1 cellular context compared by ENCODE assay signal in the genomic region with DNA sequence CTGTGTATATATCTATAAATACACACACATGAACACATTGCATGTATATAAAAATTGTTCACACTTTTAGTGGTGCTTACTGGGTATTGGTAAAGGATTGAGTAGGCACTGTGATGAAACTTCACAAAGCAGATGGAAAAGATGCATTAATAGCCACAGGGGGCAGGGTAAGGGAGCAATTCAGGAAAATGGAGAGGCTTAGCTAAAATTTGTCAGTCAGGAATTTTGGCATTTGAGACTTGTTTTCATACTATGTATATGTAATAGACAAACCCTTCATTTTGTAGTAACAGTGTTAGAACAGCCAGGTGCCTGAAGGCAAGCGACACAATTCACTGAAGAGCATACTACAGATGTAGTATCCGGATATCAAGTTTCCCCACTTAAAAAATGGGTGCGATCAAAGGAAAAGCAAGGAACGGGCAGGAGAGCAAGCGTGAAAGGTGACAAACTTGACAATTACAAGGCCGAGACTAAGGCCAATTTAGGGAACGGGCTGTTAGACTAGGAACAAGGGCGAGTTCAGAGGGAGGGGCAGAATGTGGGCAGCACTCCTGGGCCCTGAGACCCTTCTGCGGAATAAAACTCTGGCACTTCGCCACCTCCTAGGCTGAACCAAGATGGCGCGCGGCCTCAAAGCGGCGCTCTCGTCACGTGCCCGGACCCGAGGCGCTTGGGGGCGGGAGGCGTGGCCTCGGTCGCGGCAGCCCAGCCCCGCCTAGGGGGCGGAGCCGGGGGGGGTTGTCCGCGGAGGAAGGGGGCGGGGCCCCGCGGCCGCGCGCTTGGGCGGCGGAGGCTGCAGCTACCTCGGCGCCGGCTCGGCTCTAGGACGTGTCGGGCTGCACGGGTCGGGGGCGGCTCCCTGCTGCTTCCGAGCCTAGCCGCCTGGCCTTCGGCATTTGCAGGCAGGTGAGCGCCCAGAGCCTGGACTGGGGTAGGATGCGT.
TF ChIP-seq lines count a peak whose summit lies in the region.

A gene (plus strand): TSS at position 771 of the 945 bp plus-strand sequence. CDS start 12,518 bp downstream, outside the sequence.

TF ChIP-seq in K562, 482 proteins besides CTCF, POLR2A, EP300 and RAD21 (continued from another document and continues in another):
- TF ChIP-seq, protein P1, sequence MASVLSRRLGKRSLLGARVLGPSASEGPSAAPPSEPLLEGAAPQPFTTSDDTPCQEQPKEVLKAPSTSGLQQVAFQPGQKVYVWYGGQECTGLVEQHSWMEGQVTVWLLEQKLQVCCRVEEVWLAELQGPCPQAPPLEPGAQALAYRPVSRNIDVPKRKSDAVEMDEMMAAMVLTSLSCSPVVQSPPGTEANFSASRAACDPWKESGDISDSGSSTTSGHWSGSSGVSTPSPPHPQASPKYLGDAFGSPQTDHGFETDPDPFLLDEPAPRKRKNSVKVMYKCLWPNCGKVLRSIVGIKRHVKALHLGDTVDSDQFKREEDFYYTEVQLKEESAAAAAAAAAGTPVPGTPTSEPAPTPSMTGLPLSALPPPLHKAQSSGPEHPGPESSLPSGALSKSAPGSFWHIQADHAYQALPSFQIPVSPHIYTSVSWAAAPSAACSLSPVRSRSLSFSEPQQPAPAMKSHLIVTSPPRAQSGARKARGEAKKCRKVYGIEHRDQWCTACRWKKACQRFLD (CRISPR knock-in tag; IDR thresholded peaks at IDR 0.05), result peak; percentile 96
- TF ChIP-seq, protein P2, sequence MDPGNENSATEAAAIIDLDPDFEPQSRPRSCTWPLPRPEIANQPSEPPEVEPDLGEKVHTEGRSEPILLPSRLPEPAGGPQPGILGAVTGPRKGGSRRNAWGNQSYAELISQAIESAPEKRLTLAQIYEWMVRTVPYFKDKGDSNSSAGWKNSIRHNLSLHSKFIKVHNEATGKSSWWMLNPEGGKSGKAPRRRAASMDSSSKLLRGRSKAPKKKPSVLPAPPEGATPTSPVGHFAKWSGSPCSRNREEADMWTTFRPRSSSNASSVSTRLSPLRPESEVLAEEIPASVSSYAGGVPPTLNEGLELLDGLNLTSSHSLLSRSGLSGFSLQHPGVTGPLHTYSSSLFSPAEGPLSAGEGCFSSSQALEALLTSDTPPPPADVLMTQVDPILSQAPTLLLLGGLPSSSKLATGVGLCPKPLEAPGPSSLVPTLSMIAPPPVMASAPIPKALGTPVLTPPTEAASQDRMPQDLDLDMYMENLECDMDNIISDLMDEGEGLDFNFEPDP (CRISPR knock-in tag; IDR thresholded peaks at IDR 0.05), result peak; percentile 84; the same call in 1 of the 2 replicates
- TF ChIP-seq EGR1 (conservative IDR thresholded peaks at IDR 0.05) (peak; percentile 79), FOSL1 (tag; conservative IDR thresholded peaks at IDR 0.05) (peak; percentile 52), TRIM28 (IDR thresholded peaks at IDR 0.05) (peak; percentile 33; the same call in 1 of the 2 replicates), FUS (optimal IDR thresholded peaks at IDR 0.05; ENCODE audit: low read depth, low read length) (no peak), LARP7 (IDR thresholded peaks at IDR 0.05) (0 out of 2 replicates have a peak, but pooled peaks have one; percentile 70), ZNF584 (CRISPR knock-in tag; IDR thresholded peaks at IDR 0.05; ENCODE audit: low read depth) (peak; percentile 98), NFIC (IDR thresholded peaks at IDR 0.05) (peak; percentile 95), MAFK (IDR thresholded peaks at IDR 0.05; ENCODE audit: low read length) (no peak), CBX5 (IDR thresholded peaks at IDR 0.05; ENCODE audit: borderline replicate concordance, low read depth) (peak; percentile 60; the same call in 1 of the 2 replicates), ZNF263 (CRISPR knock-in tag; IDR thresholded peaks at IDR 0.05; ENCODE audit: borderline replicate concordance) (0 out of 2 replicates have a peak, but pooled peaks have one; percentile 75), MXI1 (IDR thresholded peaks at IDR 0.05; ENCODE audit: low read depth, low read length) (no peak), EHMT2 (IDR thresholded peaks at IDR 0.05) (peak; percentile 96), YY1 (IDR thresholded peaks at IDR 0.05; ENCODE audit: borderline replicate concordance in 1 of 3, control insufficient read depth in 1 of 3, extremely low read depth in 1 of 3, insufficient read depth in 3 of 3, insufficient read length in 1 of 3, insufficient replicate concordance in 2 of 3, low read depth in 1 of 3, low read length in 2 of 3) (peak; percentile 93 to 99 (median 98)), ZNF695 (CRISPR knock-in tag; IDR thresholded peaks at IDR 0.05) (no peak; the same call in 1 of the 2 replicates), FIP1L1 (IDR thresholded peaks at IDR 0.05; ENCODE audit: low read depth, low read length, poor library complexity, severe bottlenecking) (peak; percentile 74), SMAD4 (CRISPR knock-in tag; conservative IDR thresholded peaks at IDR 0.05) (peak; percentile 96), KAT8 (IDR thresholded peaks at IDR 0.05; ENCODE audit: low read depth) (0 out of 2 replicates have a peak, but pooled peaks have one; percentile 35), ZBTB7A (IDR thresholded peaks at IDR 0.05; ENCODE audit: borderline replicate concordance, control insufficient read depth, low read depth, low read length) (peak; percentile 62; the same call in 1 of the 2 replicates), ZNF785 (CRISPR knock-in tag; IDR thresholded peaks at IDR 0.05) (no peak), MYNN (IDR thresholded peaks at IDR 0.05) (peak; percentile 58; the same call in 1 of the 2 replicates), MYNN (CRISPR knock-in tag; IDR thresholded peaks at IDR 0.05) (no peak), ZNF764 (CRISPR knock-in tag; IDR thresholded peaks at IDR 0.05; ENCODE audit: low read depth) (no peak), JUN (IDR thresholded peaks at IDR 0.05; ENCODE audit: borderline replicate concordance, low read depth, low read length) (no peak), JUN (CRISPR knock-in tag; IDR thresholded peaks at IDR 0.05; ENCODE audit: borderline replicate concordance) (peak; percentile 96; the same call in 1 of the 2 replicates), LCOR (CRISPR knock-in tag; IDR thresholded peaks at IDR 0.05) (peak; percentile 95), BDP1 (IDR thresholded peaks at IDR 0.05; ENCODE audit: insufficient read depth, insufficient read length) (no peak), PTTG1 (tag; IDR thresholded peaks at IDR 0.05; ENCODE audit: low read depth) (peak; percentile 44; the same call in 1 of the 2 replicates), HDAC1 (IDR thresholded peaks at IDR 0.05) (0 out of 4 replicates have a peak, but pooled peaks of 1 of the 2 experiments have one; percentile 16), E2F3 (CRISPR knock-in tag; IDR thresholded peaks at IDR 0.05) (peak; percentile 70), XRCC5 (IDR thresholded peaks at IDR 0.05; ENCODE audit: low read depth, low read length) (no peak)
- TF ChIP-seq, protein P3, sequence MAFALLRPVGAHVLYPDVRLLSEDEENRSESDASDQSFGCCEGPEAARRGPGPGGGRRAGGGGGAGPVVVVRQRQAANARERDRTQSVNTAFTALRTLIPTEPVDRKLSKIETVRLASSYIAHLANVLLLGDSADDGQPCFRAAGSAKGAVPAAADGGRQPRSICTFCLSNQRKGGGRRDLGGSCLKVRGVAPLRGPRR (CRISPR knock-in tag; IDR thresholded peaks at IDR 0.05), result peak; percentile 86
- TF ChIP-seq, protein P4, sequence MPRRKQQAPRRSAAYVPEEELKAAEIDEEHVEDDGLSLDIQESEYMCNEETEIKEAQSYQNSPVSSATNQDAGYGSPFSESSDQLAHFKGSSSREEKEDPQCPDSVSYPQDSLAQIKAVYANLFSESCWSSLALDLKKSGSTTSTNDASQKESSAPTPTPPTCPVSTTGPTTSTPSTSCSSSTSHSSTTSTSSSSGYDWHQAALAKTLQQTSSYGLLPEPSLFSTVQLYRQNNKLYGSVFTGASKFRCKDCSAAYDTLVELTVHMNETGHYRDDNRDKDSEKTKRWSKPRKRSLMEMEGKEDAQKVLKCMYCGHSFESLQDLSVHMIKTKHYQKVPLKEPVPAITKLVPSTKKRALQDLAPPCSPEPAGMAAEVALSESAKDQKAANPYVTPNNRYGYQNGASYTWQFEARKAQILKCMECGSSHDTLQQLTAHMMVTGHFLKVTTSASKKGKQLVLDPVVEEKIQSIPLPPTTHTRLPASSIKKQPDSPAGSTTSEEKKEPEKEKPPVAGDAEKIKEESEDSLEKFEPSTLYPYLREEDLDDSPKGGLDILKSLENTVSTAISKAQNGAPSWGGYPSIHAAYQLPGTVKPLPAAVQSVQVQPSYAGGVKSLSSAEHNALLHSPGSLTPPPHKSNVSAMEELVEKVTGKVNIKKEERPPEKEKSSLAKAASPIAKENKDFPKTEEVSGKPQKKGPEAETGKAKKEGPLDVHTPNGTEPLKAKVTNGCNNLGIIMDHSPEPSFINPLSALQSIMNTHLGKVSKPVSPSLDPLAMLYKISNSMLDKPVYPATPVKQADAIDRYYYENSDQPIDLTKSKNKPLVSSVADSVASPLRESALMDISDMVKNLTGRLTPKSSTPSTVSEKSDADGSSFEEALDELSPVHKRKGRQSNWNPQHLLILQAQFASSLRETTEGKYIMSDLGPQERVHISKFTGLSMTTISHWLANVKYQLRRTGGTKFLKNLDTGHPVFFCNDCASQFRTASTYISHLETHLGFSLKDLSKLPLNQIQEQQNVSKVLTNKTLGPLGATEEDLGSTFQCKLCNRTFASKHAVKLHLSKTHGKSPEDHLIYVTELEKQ (CRISPR knock-in tag; IDR thresholded peaks at IDR 0.05), result peak; percentile 13; the same call in 1 of the 2 replicates
- TF ChIP-seq, protein P5, sequence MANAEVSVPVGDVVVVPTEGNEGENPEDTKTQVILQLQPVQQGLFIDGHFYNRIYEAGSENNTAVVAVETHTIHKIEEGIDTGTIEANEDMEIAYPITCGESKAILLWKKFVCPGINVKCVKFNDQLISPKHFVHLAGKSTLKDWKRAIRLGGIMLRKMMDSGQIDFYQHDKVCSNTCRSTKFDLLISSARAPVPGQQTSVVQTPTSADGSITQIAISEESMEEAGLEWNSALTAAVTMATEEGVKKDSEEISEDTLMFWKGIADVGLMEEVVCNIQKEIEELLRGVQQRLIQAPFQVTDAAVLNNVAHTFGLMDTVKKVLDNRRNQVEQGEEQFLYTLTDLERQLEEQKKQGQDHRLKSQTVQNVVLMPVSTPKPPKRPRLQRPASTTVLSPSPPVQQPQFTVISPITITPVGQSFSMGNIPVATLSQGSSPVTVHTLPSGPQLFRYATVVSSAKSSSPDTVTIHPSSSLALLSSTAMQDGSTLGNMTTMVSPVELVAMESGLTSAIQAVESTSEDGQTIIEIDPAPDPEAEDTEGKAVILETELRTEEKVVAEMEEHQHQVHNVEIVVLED (CRISPR knock-in tag; IDR thresholded peaks at IDR 0.05), result peak; percentile 44; the same call in 1 of the 2 replicates
- TF ChIP-seq, protein P6, sequence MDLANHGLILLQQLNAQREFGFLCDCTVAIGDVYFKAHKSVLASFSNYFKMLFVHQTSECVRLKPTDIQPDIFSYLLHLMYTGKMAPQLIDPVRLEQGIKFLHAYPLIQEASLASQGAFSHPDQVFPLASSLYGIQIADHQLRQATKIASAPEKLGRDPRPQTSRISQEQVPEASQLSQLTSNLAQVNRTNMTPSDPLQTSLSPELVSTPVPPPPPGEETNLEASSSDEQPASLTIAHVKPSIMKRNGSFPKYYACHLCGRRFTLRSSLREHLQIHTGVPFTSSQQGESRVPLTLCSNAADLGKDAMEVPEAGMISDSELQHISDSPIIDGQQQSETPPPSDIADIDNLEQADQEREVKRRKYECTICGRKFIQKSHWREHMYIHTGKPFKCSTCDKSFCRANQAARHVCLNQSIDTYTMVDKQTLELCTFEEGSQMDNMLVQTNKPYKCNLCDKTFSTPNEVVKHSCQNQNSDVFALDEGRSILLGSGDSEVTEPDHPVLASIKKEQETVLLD (IDR thresholded peaks at IDR 0.05), result peak; percentile 68; the same call in 1 of the 2 replicates
- TF ChIP-seq, protein P7, sequence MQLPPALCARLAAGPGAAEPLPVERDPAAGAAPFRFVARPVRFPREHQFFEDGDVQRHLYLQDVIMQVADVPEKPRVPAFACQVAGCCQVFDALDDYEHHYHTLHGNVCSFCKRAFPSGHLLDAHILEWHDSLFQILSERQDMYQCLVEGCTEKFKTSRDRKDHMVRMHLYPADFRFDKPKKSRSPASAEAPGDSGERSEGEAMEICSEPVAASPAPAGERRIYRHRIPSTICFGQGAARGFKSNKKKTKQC (CRISPR knock-in tag; IDR thresholded peaks at IDR 0.05), result peak; percentile 98
- TF ChIP-seq, protein P8, sequence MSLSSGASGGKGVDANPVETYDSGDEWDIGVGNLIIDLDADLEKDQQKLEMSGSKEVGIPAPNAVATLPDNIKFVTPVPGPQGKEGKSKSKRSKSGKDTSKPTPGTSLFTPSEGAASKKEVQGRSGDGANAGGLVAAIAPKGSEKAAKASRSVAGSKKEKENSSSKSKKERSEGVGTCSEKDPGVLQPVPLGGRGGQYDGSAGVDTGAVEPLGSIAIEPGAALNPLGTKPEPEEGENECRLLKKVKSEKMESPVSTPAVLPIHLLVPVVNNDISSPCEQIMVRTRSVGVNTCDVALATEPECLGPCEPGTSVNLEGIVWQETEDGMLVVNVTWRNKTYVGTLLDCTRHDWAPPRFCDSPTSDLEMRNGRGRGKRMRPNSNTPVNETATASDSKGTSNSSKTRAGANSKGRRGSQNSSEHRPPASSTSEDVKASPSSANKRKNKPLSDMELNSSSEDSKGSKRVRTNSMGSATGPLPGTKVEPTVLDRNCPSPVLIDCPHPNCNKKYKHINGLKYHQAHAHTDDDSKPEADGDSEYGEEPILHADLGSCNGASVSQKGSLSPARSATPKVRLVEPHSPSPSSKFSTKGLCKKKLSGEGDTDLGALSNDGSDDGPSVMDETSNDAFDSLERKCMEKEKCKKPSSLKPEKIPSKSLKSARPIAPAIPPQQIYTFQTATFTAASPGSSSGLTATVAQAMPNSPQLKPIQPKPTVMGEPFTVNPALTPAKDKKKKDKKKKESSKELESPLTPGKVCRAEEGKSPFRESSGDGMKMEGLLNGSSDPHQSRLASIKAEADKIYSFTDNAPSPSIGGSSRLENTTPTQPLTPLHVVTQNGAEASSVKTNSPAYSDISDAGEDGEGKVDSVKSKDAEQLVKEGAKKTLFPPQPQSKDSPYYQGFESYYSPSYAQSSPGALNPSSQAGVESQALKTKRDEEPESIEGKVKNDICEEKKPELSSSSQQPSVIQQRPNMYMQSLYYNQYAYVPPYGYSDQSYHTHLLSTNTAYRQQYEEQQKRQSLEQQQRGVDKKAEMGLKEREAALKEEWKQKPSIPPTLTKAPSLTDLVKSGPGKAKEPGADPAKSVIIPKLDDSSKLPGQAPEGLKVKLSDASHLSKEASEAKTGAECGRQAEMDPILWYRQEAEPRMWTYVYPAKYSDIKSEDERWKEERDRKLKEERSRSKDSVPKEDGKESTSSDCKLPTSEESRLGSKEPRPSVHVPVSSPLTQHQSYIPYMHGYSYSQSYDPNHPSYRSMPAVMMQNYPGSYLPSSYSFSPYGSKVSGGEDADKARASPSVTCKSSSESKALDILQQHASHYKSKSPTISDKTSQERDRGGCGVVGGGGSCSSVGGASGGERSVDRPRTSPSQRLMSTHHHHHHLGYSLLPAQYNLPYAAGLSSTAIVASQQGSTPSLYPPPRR (CRISPR knock-in tag; IDR thresholded peaks at IDR 0.05; ENCODE audit: borderline replicate concordance), result 0 out of 2 replicates have a peak, but pooled peaks have one; percentile 22
- TF ChIP-seq, protein P9, sequence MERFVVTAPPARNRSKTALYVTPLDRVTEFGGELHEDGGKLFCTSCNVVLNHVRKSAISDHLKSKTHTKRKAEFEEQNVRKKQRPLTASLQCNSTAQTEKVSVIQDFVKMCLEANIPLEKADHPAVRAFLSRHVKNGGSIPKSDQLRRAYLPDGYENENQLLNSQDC (CRISPR knock-in tag; IDR thresholded peaks at IDR 0.05), result 0 out of 2 replicates have a peak, but pooled peaks have one; percentile 56
